26 cellular contexts compared by ENCODE assay signal in the genomic region with DNA sequence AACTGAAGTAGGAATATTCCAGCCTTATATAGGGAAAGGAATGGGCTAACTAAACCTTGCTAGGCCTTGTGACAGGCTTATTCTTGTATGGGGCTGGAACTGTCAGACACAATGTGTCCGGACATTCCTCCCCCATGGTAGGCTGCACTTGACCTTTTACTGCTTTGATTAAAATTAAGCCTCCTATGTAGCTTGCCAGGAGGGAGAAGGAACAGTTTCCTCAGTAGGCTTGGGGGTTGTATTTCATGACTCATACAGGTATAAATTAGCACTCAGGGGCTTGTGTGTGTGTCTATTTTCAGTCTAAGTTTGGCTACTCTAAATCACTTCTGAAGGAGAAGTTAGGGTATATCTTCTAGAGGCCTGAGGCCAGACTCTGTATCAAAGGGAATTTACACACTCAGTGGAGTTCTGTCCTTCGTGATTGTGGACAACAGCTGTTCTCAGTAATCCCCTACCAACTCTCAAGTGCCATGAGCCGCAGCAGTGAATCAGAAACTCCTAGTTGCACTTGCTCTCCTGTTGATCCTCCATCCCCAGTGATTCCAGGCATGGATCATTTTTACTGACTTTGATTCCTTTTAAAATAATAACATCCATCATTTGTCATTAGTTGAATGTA. TPM values are rescaled to one million over a fixed set of nuclear protein-coding genes. Genes with fewer than 3 reads are reported as not detected.
"Had no signal": no experiment of that assay in that cellular context is flagged by ENCODE, and none has a peak within 500 bp of the region (broad histone marks: within the 10 kb centered on the region; RNA-seq: fewer than 3 reads in every experiment).

No MANE protein-coding gene starts in this region.

- ATAC-seq: foreskin keratinocyte; naive thymus-derived CD4-positive, alpha-beta T cell; sciatic nerve; stimulated activated memory B cell treated with anti-CD40 and anti-IgM and Interleukin-4, amounts not matched to agents 10 μg/mL and 1 μg/mL and 100 μg/mL, for 72 hours had no signal

- DNase-seq: activated CD4-positive, alpha-beta T cell treated with anti-CD3 and anti-CD28 coated beads, Interleukin-2, amount 50 U/mL, for 1 hour; activated CD4-positive, CD25-positive, alpha-beta regulatory T cell treated with anti-CD3 and anti-CD28 coated beads, Interleukin-2, amount 50 U/mL, for 72 hours; activated CD8-positive, alpha-beta memory T cell treated with anti-CD3 and anti-CD28 coated beads, Interleukin-2, amount 50 U/mL, for 4 hours; activated effector memory CD4-positive, alpha-beta T cell treated with anti-CD3 and anti-CD28 coated beads, Interleukin-2, amount 50 U/mL, for 16 hours; activated T-cell treated with anti-CD3 and anti-CD28 coated beads, Interleukin-2, amount 50 U/mL, for 48 hours; adrenal gland; foreskin keratinocyte; glutamatergic neuron; hypothalamus; kidney; left ventricle myocardium inferior; mammary epithelial cell; naive thymus-derived CD4-positive, alpha-beta T cell; ovary; spleen; stimulated activated CD4-positive, alpha-beta T cell treated with anti-CD3 and anti-CD28 coated beads, Interleukin-4, amount 100 ng/mL, for 4 hours; upper lobe of left lung had no signal

- H3K27me3 ChIP-seq: adrenal gland, foreskin keratinocyte, ovary, spleen, upper lobe of left lung had no signal

- FAIRE-seq: astrocyte had no signal

- H3K36me3 ChIP-seq: adrenal gland, left ventricle myocardium inferior, ovary, spleen, thoracic aorta, upper lobe of left lung had no signal

- H3K27ac Mint-ChIP-seq: activated naive CD4-positive, alpha-beta T cell treated with anti-CD3 and anti-CD28 coated beads, Interleukin-2, amount 50 U/mL, for 24 hours; stimulated activated memory B cell treated with anti-CD40 and anti-IgM and Interleukin-4, amounts not matched to agents 10 μg/mL and 1 μg/mL and 100 μg/mL, for 72 hours had no signal

- H3K4me1 ChIP-seq: adrenal gland, foreskin keratinocyte, spleen, upper lobe of left lung had no signal

- H3K27ac ChIP-seq: adrenal gland, foreskin keratinocyte, left ventricle myocardium inferior, ovary, spleen, thoracic aorta, upper lobe of left lung had no signal

- H3K4me3 ChIP-seq: adrenal gland, left ventricle myocardium inferior, ovary, spleen, thoracic aorta, upper lobe of left lung had no signal

- H3K4me3 Mint-ChIP-seq: activated naive CD4-positive, alpha-beta T cell treated with anti-CD3 and anti-CD28 coated beads, Interleukin-2, amount 50 U/mL, for 24 hours; naive thymus-derived CD4-positive, alpha-beta T cell; stimulated activated memory B cell treated with anti-CD40 and anti-IgM and Interleukin-4, amounts not matched to agents 10 μg/mL and 1 μg/mL and 100 μg/mL, for 72 hours had no signal

- H3K9me3 ChIP-seq: adrenal gland, ovary, thoracic aorta had no signal

- H3K36me3 Mint-ChIP-seq: activated naive CD4-positive, alpha-beta T cell treated with anti-CD3 and anti-CD28 coated beads, Interleukin-2, amount 50 U/mL, for 24 hours; naive thymus-derived CD4-positive, alpha-beta T cell; stimulated activated memory B cell treated with anti-CD40 and anti-IgM and Interleukin-4, amounts not matched to agents 10 μg/mL and 1 μg/mL and 100 μg/mL, for 72 hours had no signal

- H3K9me3 Mint-ChIP-seq: activated naive CD4-positive, alpha-beta T cell treated with anti-CD3 and anti-CD28 coated beads, Interleukin-2, amount 50 U/mL, for 24 hours had no signal

RNA-seq across cellular contexts. Expression of a gene that starts 16.4 kb away (rescaled TPM):
- total RNA-seq: dermis microvascular lymphatic vessel endothelial cell; foreskin keratinocyte; left ventricle myocardium inferior; mammary epithelial cell; mononuclear cell; naive thymus-derived CD4-positive, alpha-beta T cell; pulmonary artery endothelial cell; spleen; T-helper 1 cell treated with Interleukin-12 subunit alpha and Interleukin-12 subunit beta and Interleukin-4 antibody, amounts not matched to agents 30 ng/mL and 1 ng/mL, for 36 hours; thoracic aorta had no signal
- polyA plus RNA-seq: foreskin keratinocyte; mammary epithelial cell; naive thymus-derived CD4-positive, alpha-beta T cell; spleen had no signal
